In the genomic region with DNA sequence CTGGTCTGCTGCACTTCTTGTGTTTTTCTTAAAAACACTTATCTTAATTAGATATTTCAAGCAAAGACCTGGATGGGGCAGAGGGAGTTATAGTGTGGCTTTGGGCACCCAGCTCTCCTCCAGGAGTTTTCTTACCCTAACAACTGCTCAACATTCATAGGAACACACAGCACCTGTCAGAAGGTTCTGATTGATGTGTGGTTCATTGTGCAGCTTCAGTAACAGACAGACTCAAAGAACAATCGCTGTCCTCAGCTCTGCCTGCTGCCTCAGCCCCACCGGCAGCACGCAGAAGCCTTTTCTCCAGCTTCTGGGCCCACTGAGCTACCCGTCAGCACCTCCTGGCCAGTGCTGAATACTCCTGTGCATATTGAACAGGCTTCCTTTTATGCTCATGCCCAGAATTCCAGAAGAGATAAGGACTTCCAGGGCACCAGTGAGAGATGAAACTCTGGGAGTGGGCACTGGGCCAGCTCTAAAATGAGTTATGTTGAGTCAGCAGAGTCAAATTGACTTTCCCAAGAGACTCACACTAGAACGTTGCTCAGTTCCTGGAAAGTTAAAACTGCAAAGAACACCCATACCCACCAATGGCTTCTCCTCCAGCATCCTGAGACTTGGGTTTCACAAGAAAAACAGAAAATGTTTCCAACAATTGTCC, we compare ENCODE assay signal across 11 cellular contexts.
DNase-seq lines count a peak whose midpoint lies in the region; FAIRE-seq and TF ChIP-seq lines count a peak whose summit lies in the region.
"Had no signal": no experiment of that assay in that cellular context is flagged by ENCODE, and none has a peak within 500 bp of the region (broad histone marks: within the 10 kb centered on the region; RNA-seq: fewer than 3 reads in every experiment).

No MANE protein-coding gene starts in this region.

- DNase-seq in HT1080 (ENCODE audit: low read depth) (peak; percentile 84), cardiac fibroblast (ENCODE audit: low read depth in 2 of 2) (peak; percentile 88 to 97), left kidney (ENCODE audit: low read depth, low spot score) (peak; percentile 5), thyroid gland (peak; percentile 8 to 26), suprapubic skin (ENCODE audit: low spot score in 2 of 2) (no peak), urothelium cell line (ENCODE audit: low spot score) (no peak)
- DNase-seq in stimulated activated CD4-positive, alpha-beta T cell treated with anti-CD3 and anti-CD28 coated beads, Interleukin-2, amount 100 ng/mL, for 24 hours, result no peak
- DNase-seq: NCI-H510A treated with DMSO at 0.1 percent for 48 hours had no signal

- no peak for TF ChIP-seq POLR2A in thyroid gland (IDR thresholded peaks at IDR 0.05)
- TF ChIP-seq POLR2A in suprapubic skin (IDR thresholded peaks at IDR 0.05), result no peak

- H3K9me3 ChIP-seq in thyroid gland, result no peaks in the 10 kb centered on the region
- H3K9me3 ChIP-seq in suprapubic skin, result no peaks in the 10 kb centered on the region

- no peak for TF ChIP-seq EP300 in suprapubic skin (IDR thresholded peaks at IDR 0.05)

- H3K27ac ChIP-seq in thyroid gland (peak overlapping the region in 1 of 3 donors; percentile 17), suprapubic skin (no peak overlapping the region)
- H3K27ac ChIP-seq: KMS-11 had no signal

- FAIRE-seq in urothelium cell line (lab: Jason Lieb, UNC), result no peak
- FAIRE-seq: GM19239, islet of Langerhans had no signal

- H3K4me1 ChIP-seq in thyroid gland (no peaks in the 10 kb centered on the region), suprapubic skin (no peaks in the 10 kb centered on the region)

- peaks cover 48 to 59% of the 10 kb centered on the region in 2 donors for H3K36me3 ChIP-seq in thyroid gland
- peaks cover 37% of the 10 kb centered on the region for H3K36me3 ChIP-seq in suprapubic skin

- TF ChIP-seq CTCF in cardiac fibroblast (IDR thresholded peaks at IDR 0.05; ENCODE audit: low read depth, low read length) (no peak), thyroid gland (IDR thresholded peaks at IDR 0.05) (no peak), suprapubic skin (IDR thresholded peaks at IDR 0.05) (no peak)

- 62 to 66% methylated on average over 5 of the region's 5 CpGs for WGBS in thyroid gland, 2 donors
- WGBS in suprapubic skin, result 69% methylated on average over 5 of the region's 5 CpGs

- H3K27me3 ChIP-seq in thyroid gland, result no peaks in the 10 kb centered on the region
- no peaks in the 10 kb centered on the region for H3K27me3 ChIP-seq in suprapubic skin

- intact Hi-C loops in thyroid gland (cut with DNase I), result no loop called here

- H3K4me3 ChIP-seq in cardiac fibroblast (replicated peaks in 1 of 2; ENCODE audit: low read depth in 2 of 2, low read length in 2 of 2) (no peak overlapping the region), thyroid gland (replicated peaks in 1 of 3) (no peak overlapping the region), suprapubic skin (no peak overlapping the region)

Comparison
In these comparisons a context has a peak if more than half of its experiments do, and no peak if none do; other contexts are left out.
1. DNase-seq: peak in HT1080 (single experiment), cardiac fibroblast (2 of 2), left kidney (single experiment) and thyroid gland (2 of 2); none in stimulated activated CD4-positive, alpha-beta T cell treated with anti-CD3 and anti-CD28 coated beads, Interleukin-2, amount 100 ng/mL, for 24 hours (0 of 2), suprapubic skin (0 of 2) and urothelium cell line (single experiment).